Comparison of ENCODE assay signal across 2 cellular contexts in the genomic region with DNA sequence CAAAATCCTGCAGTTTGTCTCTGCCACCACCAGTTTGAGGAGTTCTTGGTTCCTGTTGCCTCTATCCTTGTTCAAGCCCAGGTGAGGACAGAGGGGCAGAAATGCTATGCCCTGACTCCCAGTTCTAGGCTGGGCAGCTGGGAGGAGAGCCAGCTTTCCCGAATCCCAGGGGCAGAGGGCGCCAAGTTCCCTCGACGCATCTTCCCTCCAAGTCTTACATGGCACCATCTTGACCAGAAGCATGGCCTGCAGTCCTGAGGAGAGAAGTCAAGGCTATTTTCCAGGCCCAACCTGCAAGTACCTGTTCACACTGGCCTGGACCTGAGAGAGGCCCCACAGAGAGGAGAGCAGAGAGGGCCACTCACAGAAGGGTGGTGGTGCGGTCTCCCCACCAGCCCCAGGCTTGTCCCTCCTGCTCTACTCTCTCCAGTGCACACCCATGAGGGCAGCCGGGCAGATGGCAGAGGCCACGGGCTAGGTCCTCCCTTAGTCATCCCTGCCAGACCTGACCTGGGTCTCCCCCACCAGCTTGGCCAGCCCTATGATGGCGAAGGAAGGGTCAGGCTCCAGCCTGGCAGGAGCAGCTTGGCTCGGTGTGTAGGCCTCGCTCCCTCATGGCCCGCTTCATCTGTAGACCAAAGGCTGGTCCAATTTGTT.
TF ChIP-seq lines count a peak whose summit lies in the region.

No MANE protein-coding gene starts in this region.

TF ChIP-seq in SK-N-SH, 30 proteins besides CTCF, POLR2A, EP300 and RAD21 (continued from another document):
- TF ChIP-seq FOXM1 (IDR thresholded peaks at IDR 0.05; ENCODE audit: low read depth) (no peak), FOSL2 (IDR thresholded peaks at IDR 0.05; ENCODE audit: borderline replicate concordance, low read depth) (no peak)
- TF ChIP-seq, protein P1, sequence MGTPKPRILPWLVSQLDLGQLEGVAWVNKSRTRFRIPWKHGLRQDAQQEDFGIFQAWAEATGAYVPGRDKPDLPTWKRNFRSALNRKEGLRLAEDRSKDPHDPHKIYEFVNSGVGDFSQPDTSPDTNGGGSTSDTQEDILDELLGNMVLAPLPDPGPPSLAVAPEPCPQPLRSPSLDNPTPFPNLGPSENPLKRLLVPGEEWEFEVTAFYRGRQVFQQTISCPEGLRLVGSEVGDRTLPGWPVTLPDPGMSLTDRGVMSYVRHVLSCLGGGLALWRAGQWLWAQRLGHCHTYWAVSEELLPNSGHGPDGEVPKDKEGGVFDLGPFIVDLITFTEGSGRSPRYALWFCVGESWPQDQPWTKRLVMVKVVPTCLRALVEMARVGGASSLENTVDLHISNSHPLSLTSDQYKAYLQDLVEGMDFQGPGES (IDR thresholded peaks at IDR 0.05; ENCODE audit: low read depth, low read length), result no peak

TF ChIP-seq in SK-N-SH treated with all-trans-retinoic acid at 6 μM for 48 hours, 23 proteins besides CTCF, POLR2A, EP300 and RAD21 (continued from another document):
- TF ChIP-seq PATZ1 (CRISPR knock-in tag; IDR thresholded peaks at IDR 0.05; ENCODE audit: borderline replicate concordance) (no peak), ZC3H10 (CRISPR knock-in tag; IDR thresholded peaks at IDR 0.05) (no peak), CSRNP3 (CRISPR knock-in tag; IDR thresholded peaks at IDR 0.05) (no peak), ZFP30 (CRISPR knock-in tag; IDR thresholded peaks at IDR 0.05) (no peak), ESRRG (CRISPR knock-in tag; IDR thresholded peaks at IDR 0.05) (no peak), GLIS3 (CRISPR knock-in tag; IDR thresholded peaks at IDR 0.05) (no peak), TCF4 (CRISPR knock-in tag; IDR thresholded peaks at IDR 0.05; ENCODE audit: borderline replicate concordance) (no peak), PPARA (CRISPR knock-in tag; IDR thresholded peaks at IDR 0.05; ENCODE audit: borderline replicate concordance) (no peak), ARNTL (CRISPR knock-in tag; IDR thresholded peaks at IDR 0.05; ENCODE audit: borderline replicate concordance, low read depth) (no peak), ZNF70 (CRISPR knock-in tag; IDR thresholded peaks at IDR 0.05) (no peak), ZNF565 (CRISPR knock-in tag; conservative IDR thresholded peaks at IDR 0.05; ENCODE audit: low read depth) (no peak)
- TF ChIP-seq, protein P2, sequence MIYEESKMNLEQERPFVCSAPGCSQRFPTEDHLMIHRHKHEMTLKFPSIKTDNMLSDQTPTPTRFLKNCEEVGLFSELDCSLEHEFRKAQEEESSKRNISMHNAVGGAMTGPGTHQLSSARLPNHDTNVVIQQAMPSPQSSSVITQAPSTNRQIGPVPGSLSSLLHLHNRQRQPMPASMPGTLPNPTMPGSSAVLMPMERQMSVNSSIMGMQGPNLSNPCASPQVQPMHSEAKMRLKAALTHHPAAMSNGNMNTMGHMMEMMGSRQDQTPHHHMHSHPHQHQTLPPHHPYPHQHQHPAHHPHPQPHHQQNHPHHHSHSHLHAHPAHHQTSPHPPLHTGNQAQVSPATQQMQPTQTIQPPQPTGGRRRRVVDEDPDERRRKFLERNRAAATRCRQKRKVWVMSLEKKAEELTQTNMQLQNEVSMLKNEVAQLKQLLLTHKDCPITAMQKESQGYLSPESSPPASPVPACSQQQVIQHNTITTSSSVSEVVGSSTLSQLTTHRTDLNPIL (CRISPR knock-in tag; IDR thresholded peaks at IDR 0.05; ENCODE audit: low read depth), result no peak
